Comparison of ENCODE assay signal across 18 cellular contexts in the genomic region with DNA sequence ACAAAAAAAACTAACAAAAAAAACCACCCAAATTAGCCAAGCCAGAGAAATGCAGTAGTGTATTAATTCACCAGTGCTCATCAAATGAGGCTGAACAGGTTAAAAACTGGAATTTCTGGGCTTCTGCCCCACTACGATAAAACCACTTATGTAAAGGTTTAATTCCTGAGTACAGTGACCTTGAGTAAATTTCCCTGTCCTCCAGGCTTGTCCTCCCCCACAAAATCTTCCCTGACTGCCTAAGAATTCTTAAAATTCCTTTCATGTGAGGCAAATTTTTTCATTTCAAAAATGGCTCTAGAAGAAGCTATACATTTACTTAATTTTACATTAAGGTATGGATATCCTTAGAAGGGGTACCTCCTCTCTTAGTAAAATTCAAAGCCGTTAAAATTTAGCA.
DNase-seq lines count a peak whose midpoint lies in the region; ATAC-seq, FAIRE-seq and TF ChIP-seq lines count a peak whose summit lies in the region.
"Had no signal": no experiment of that assay in that cellular context is flagged by ENCODE, and none has a peak within 500 bp of the region (broad histone marks: within the 10 kb centered on the region; RNA-seq: fewer than 3 reads in every experiment).

No MANE protein-coding gene starts in this region.

- no peaks in the 10 kb centered on the region for H3K27me3 Mint-ChIP-seq in mesothelial cell of epicardium (ENCODE audit: low read depth)
- H3K27me3 Mint-ChIP-seq: activated CD4-positive, alpha-beta memory T cell treated with anti-CD3 and anti-CD28 coated beads for 36 hours; activated naive CD8-positive, alpha-beta T cell treated with anti-CD3 and anti-CD28 coated beads, Interleukin-2, amount 50 U/mL, for 24 hours had no signal

- H3K27ac ChIP-seq in brain microvascular endothelial cell: peak overlapping the region; percentile 40
- H3K27ac ChIP-seq: testis had no signal

- no peak for FAIRE-seq in HTR-8/SVneo (lab: Jason Lieb, UNC)

- ATAC-seq in GM18907 (IDR thresholded peaks at IDR 0.05; ENCODE audit: unreplicated experiment): no peak
- ATAC-seq: activated naive CD8-positive, alpha-beta T cell treated with anti-CD3 and anti-CD28 coated beads, Interleukin-2, amount 50 U/mL, for 24 hours; esophagus mucosa; left lobe of liver; naive thymus-derived CD8-positive, alpha-beta T cell had no signal

- peaks cover 42% of the 10 kb centered on the region for H3K4me1 Mint-ChIP-seq in mesothelial cell of epicardium
- H3K4me1 Mint-ChIP-seq: activated naive CD8-positive, alpha-beta T cell treated with anti-CD3 and anti-CD28 coated beads, Interleukin-2, amount 50 U/mL, for 24 hours; naive thymus-derived CD8-positive, alpha-beta T cell had no signal

- DNase-seq in AG08396 (ENCODE audit: low spot score) (peak; percentile 13), HTR-8/SVneo (ENCODE audit: insufficient read length, low spot score) (peak; percentile 19), brain microvascular endothelial cell (no peak), mesothelial cell of epicardium (ENCODE audit: low spot score in 2 of 2, unreplicated experiment in 2 of 2) (no peak), NCI-H2029 (lab: John Stamatoyannopoulos, UW) (no peak), iPS-NIHi11 (ENCODE audit: low spot score) (no peak)
- no peak for DNase-seq in stimulated activated CD4-positive, alpha-beta T cell treated with anti-CD3 and anti-CD28 coated beads, Interleukin-12 subunit alpha, Interleukin-12 subunit beta, amount 100 ng/mL, for 4 hours
- DNase-seq: activated CD4-positive, alpha-beta memory T cell treated with anti-CD3 and anti-CD28 coated beads for 36 hours; activated naive CD8-positive, alpha-beta T cell treated with anti-CD3 and anti-CD28 coated beads, Interleukin-2, amount 50 U/mL, for 24 hours; cortex of kidney; naive thymus-derived CD8-positive, alpha-beta T cell; NCI-H1105 treated with DMSO at 0.1 percent for 48 hours; stimulated activated CD4-positive, alpha-beta T cell treated with anti-CD3 and anti-CD28 coated beads, Interleukin-1b, Interleukin-23, amount 100 ng/mL, for 48 hours; testis had no signal

- H3K9me3 Mint-ChIP-seq in mesothelial cell of epicardium: no peaks in the 10 kb centered on the region
- H3K9me3 Mint-ChIP-seq: activated CD4-positive, alpha-beta memory T cell treated with anti-CD3 and anti-CD28 coated beads for 36 hours; activated naive CD8-positive, alpha-beta T cell treated with anti-CD3 and anti-CD28 coated beads, Interleukin-2, amount 50 U/mL, for 24 hours; activated T-helper 1 cell treated with anti-CD3 and anti-CD28 coated beads, Interleukin-12 subunit alpha, Interleukin-12 subunit beta, Interleukin-2, Interleukin-4 antibody, amounts not matched to agents 30 ng/mL and 10 ng/mL and 1 ng/mL, durations not matched to agents 14 hours and 24 hours and 36 hours had no signal

- no peaks in the 10 kb centered on the region for H3K36me3 Mint-ChIP-seq in mesothelial cell of epicardium
- H3K36me3 Mint-ChIP-seq: activated CD4-positive, alpha-beta memory T cell treated with anti-CD3 and anti-CD28 coated beads for 36 hours; naive thymus-derived CD8-positive, alpha-beta T cell had no signal

- in situ Hi-C loops in brain microvascular endothelial cell (cut with HindIII; ENCODE audit: low pct_ligation_motif_present, low sequenced_read_pairs): no loop called here

- no peak overlapping the region for H3K4me3 ChIP-seq in brain microvascular endothelial cell (ENCODE audit: low read depth, low read length)
- H3K4me3 ChIP-seq: testis had no signal

- no peak overlapping the region for H3K4me3 Mint-ChIP-seq in mesothelial cell of epicardium
- H3K4me3 Mint-ChIP-seq: activated CD4-positive, alpha-beta memory T cell treated with anti-CD3 and anti-CD28 coated beads for 36 hours; activated naive CD8-positive, alpha-beta T cell treated with anti-CD3 and anti-CD28 coated beads, Interleukin-2, amount 50 U/mL, for 24 hours; activated T-helper 1 cell treated with anti-CD3 and anti-CD28 coated beads, Interleukin-12 subunit alpha, Interleukin-12 subunit beta, Interleukin-2, Interleukin-4 antibody, amounts not matched to agents 30 ng/mL and 10 ng/mL and 1 ng/mL, durations not matched to agents 14 hours and 24 hours and 36 hours; naive thymus-derived CD8-positive, alpha-beta T cell had no signal

- H3K27ac Mint-ChIP-seq in mesothelial cell of epicardium: peak overlapping the region; percentile 77
- H3K27ac Mint-ChIP-seq: activated CD4-positive, alpha-beta memory T cell treated with anti-CD3 and anti-CD28 coated beads for 36 hours; activated naive CD8-positive, alpha-beta T cell treated with anti-CD3 and anti-CD28 coated beads, Interleukin-2, amount 50 U/mL, for 24 hours; activated T-helper 1 cell treated with anti-CD3 and anti-CD28 coated beads, Interleukin-12 subunit alpha, Interleukin-12 subunit beta, Interleukin-2, Interleukin-4 antibody, amounts not matched to agents 30 ng/mL and 10 ng/mL and 1 ng/mL, durations not matched to agents 14 hours and 24 hours and 36 hours; naive thymus-derived CD8-positive, alpha-beta T cell had no signal

- TF ChIP-seq CTCF in brain microvascular endothelial cell (IDR thresholded peaks at IDR 0.05; ENCODE audit: low read depth, low read length, missing control alignments): no peak
- TF ChIP-seq CTCF in mesothelial cell of epicardium (IDR thresholded peaks at IDR 0.05; ENCODE audit: unreplicated experiment): no peak

- H3K36me3 ChIP-seq in brain microvascular endothelial cell (replicated peaks): no peaks in the 10 kb centered on the region

- H3K27me3 ChIP-seq in brain microvascular endothelial cell (replicated peaks): no peaks in the 10 kb centered on the region
- H3K27me3 ChIP-seq: testis had no signal

Comparison
In these comparisons a context has a peak if more than half of its experiments do, and no peak if none do; other contexts are left out.
1. DNase-seq: peak in AG08396 (single experiment) and HTR-8/SVneo (single experiment); none in brain microvascular endothelial cell (single experiment), mesothelial cell of epicardium (0 of 2), stimulated activated CD4-positive, alpha-beta T cell treated with anti-CD3 and anti-CD28 coated beads, Interleukin-12 subunit alpha, Interleukin-12 subunit beta, amount 100 ng/mL, for 4 hours (single experiment), NCI-H2029 (single experiment) and iPS-NIHi11 (single experiment).